In genomic region chr10:114519306-114519669, GRCh38 we compare ENCODE assay signal across 11 cellular contexts.
DNase-seq lines count a peak whose midpoint lies in the region; ATAC-seq and TF ChIP-seq lines count a peak whose summit lies in the region.
"Had no signal": no experiment of that assay in that cellular context is flagged by ENCODE, and none has a peak within 500 bp of the region (broad histone marks: within the 10 kb centered on the region; RNA-seq: fewer than 3 reads in every experiment).

No MANE protein-coding gene starts in this region.

- no peaks in the 10 kb centered on the region for H3K36me3 ChIP-seq in mesenchymal stem cell (ENCODE audit: control insufficient read depth in 1 of 2, insufficient read depth in 2 of 2, low read depth in 1 of 2, low read length in 2 of 2)
- H3K36me3 ChIP-seq in vagina: no peaks in the 10 kb centered on the region
- H3K36me3 ChIP-seq: SJSA1 had no signal

- no peak overlapping the region for H2BK120ac ChIP-seq in mesenchymal stem cell (ENCODE audit: low read depth, low read length)

- H3K14ac ChIP-seq in mesenchymal stem cell (ENCODE audit: low read length in 2 of 2): no peak overlapping the region

- H3K4me2 ChIP-seq in mesenchymal stem cell (ENCODE audit: low read length, poor library complexity, severe bottlenecking): no peak overlapping the region

- no peak for TF ChIP-seq POLR2A in vagina (IDR thresholded peaks at IDR 0.05)

- intact Hi-C loops in Right ventricle myocardium inferior (cut with DNase I) (loop anchor here (5.0 kb wide), 1 partner anchor 37 kb away; no protein-coding TSS in a partner anchor), cardiac septum (cut with DNase I) (no loop called here), vagina (cut with DNase I) (no loop called here)

- H3K23ac ChIP-seq in mesenchymal stem cell (ENCODE audit: low read length in 2 of 2): no peak overlapping the region

- H2AFZ ChIP-seq in mesenchymal stem cell (ENCODE audit: low read depth, low read length): no peak overlapping the region

- H3K9ac ChIP-seq in mesenchymal stem cell (ENCODE audit: low read length): peak overlapping the region; percentile 56

- no peak overlapping the region for H3K18ac ChIP-seq in mesenchymal stem cell (ENCODE audit: low read depth in 1 of 2, low read length in 2 of 2)

- H4K8ac ChIP-seq in mesenchymal stem cell (ENCODE audit: low read length): no peak overlapping the region

- H4K91ac ChIP-seq in mesenchymal stem cell (ENCODE audit: low read length): no peak overlapping the region

- peak overlapping the region; percentile 41 for H2BK15ac ChIP-seq in mesenchymal stem cell (ENCODE audit: low read depth, poor library complexity, severe bottlenecking)

- H3K4me3 ChIP-seq in mesenchymal stem cell (ENCODE audit: insufficient read depth in 1 of 2, low read depth in 1 of 2, low read length in 2 of 2) (no peak overlapping the region), vagina (no peak overlapping the region)
- H3K4me3 ChIP-seq: SJSA1 had no signal

- H3K79me1 ChIP-seq in mesenchymal stem cell (replicated peaks; ENCODE audit: low read length, poor library complexity, severe bottlenecking): peaks cover 12% of the 10 kb centered on the region

- no peak overlapping the region for H2BK5ac ChIP-seq in mesenchymal stem cell (ENCODE audit: low read depth, low read length, poor library complexity, severe bottlenecking)

- no peak overlapping the region for H2AK5ac ChIP-seq in mesenchymal stem cell (ENCODE audit: low read length, severe bottlenecking)

- H2BK12ac ChIP-seq in mesenchymal stem cell (ENCODE audit: low read length in 2 of 2): no peak overlapping the region

- H3K27ac ChIP-seq in mesenchymal stem cell (ENCODE audit: low read length, poor library complexity, severe bottlenecking): no peak overlapping the region
- peak overlapping the region; percentile 90 for H3K27ac ChIP-seq in vagina

- DNase-seq in Right ventricle myocardium inferior (ENCODE audit: missing footprints) (no peak), cardiac septum (ENCODE audit: low spot score) (no peak), cerebellum (ENCODE audit: low spot score) (peak; percentile 51), mesenchymal stem cell (peak; percentile 18), vagina (ENCODE audit: extremely low spot score in 2 of 2) (no peak), GM10266 (ENCODE audit: extremely low spot score) (no peak), medulla oblongata (ENCODE audit: extremely low spot score) (no peak)
- DNase-seq: COR-L47, MM.1S had no signal

- H3K4ac ChIP-seq in mesenchymal stem cell (ENCODE audit: low read depth in 1 of 2, low read length in 2 of 2): no peak overlapping the region

- H3K4me1 ChIP-seq in mesenchymal stem cell (ENCODE audit: control insufficient read depth, insufficient read depth, low read depth, low read length): peaks cover 10% of the 10 kb centered on the region
- H3K4me1 ChIP-seq in vagina: peaks cover 74% of the 10 kb centered on the region

- TF ChIP-seq CTCF in vagina (IDR thresholded peaks at IDR 0.05) (no peak), GM10266 (IDR thresholded peaks at IDR 0.05; ENCODE audit: control insufficient read depth, insufficient read depth, low read depth, missing control alignments) (no peak)

- H3K27me3 ChIP-seq in mesenchymal stem cell (ENCODE audit: control insufficient read depth in 1 of 2, insufficient read depth in 1 of 2, low read length in 2 of 2) (no peaks in the 10 kb centered on the region), vagina (no peaks in the 10 kb centered on the region)
- H3K27me3 ChIP-seq: SJSA1 had no signal

- H3K9me3 ChIP-seq in mesenchymal stem cell (ENCODE audit: control insufficient read depth, low read length) (no peaks in the 10 kb centered on the region), vagina (no peaks in the 10 kb centered on the region)
- H3K9me3 ChIP-seq: SJSA1 had no signal

- ATAC-seq in Right ventricle myocardium inferior: peak; percentile 40
- ATAC-seq in SK-N-SH treated with all-trans-retinoic acid at 6 μM for 48 hours: no peak

- WGBS in mesenchymal stem cell: 74% methylated on average over 4 of the region's 5 CpGs

TF ChIP-seq in SK-N-SH treated with all-trans-retinoic acid at 6 μM for 48 hours, 23 proteins besides CTCF, POLR2A, EP300 and RAD21:
- TF ChIP-seq ZNF565 (CRISPR knock-in tag; conservative IDR thresholded peaks at IDR 0.05; ENCODE audit: low read depth) (no peak), ARNTL (CRISPR knock-in tag; IDR thresholded peaks at IDR 0.05; ENCODE audit: borderline replicate concordance, low read depth) (no peak), ZFP30 (CRISPR knock-in tag; IDR thresholded peaks at IDR 0.05) (no peak), SNAI2 (CRISPR knock-in tag; IDR thresholded peaks at IDR 0.05) (no peak), TOX (CRISPR knock-in tag; IDR thresholded peaks at IDR 0.05; ENCODE audit: borderline replicate concordance) (no peak), OSR1 (CRISPR knock-in tag; IDR thresholded peaks at IDR 0.05) (no peak), ESRRG (CRISPR knock-in tag; IDR thresholded peaks at IDR 0.05) (no peak), TCF4 (CRISPR knock-in tag; IDR thresholded peaks at IDR 0.05; ENCODE audit: borderline replicate concordance) (no peak), CSRNP3 (CRISPR knock-in tag; IDR thresholded peaks at IDR 0.05) (no peak), TSHZ2 (CRISPR knock-in tag; IDR thresholded peaks at IDR 0.05) (no peak), GLIS3 (CRISPR knock-in tag; IDR thresholded peaks at IDR 0.05) (no peak), RARB (CRISPR knock-in tag; IDR thresholded peaks at IDR 0.05) (no peak), ZNF8 (CRISPR knock-in tag; IDR thresholded peaks at IDR 0.05) (no peak), CSDC2 (CRISPR knock-in tag; IDR thresholded peaks at IDR 0.05) (no peak)

Comparison
In these comparisons a context has a peak if more than half of its experiments do, and no peak if none do; other contexts are left out.
1. DNase-seq: peak in cerebellum (single experiment) and mesenchymal stem cell (single experiment); none in Right ventricle myocardium inferior (single experiment), cardiac septum (single experiment), vagina (0 of 2), GM10266 (single experiment) and medulla oblongata (single experiment).